10 cellular contexts compared by ENCODE assay signal in the genomic region with DNA sequence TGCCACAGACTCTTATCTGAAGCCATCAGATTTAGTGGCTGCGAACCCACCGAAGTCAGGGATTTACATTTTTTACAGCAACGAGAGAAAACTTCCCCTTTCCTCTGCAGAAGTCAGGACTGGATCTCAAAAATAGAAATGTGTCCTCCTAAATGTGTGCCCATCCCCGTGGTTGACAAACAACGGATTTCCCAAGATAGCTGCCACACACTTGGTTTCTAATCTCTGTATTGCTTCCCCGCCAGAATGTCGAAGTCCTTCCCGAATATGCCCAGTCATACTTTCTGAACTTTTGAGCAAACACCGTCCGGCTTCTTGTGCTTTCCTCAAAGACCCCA. TPM values are rescaled to one million over a fixed set of nuclear protein-coding genes. Genes with fewer than 3 reads are reported as not detected.
DNase-seq lines count a peak whose midpoint lies in the region; ATAC-seq and TF ChIP-seq lines count a peak whose summit lies in the region.
"Had no signal": no experiment of that assay in that cellular context is flagged by ENCODE, and none has a peak within 500 bp of the region (broad histone marks: within the 10 kb centered on the region; RNA-seq: fewer than 3 reads in every experiment).

No MANE protein-coding gene starts in this region.

- peaks cover 18 to 40% (median 33%) of the 10 kb centered on the region in 5 donors for H3K27me3 ChIP-seq in subcutaneous abdominal adipose tissue (ENCODE audit: control insufficient read depth in 5 of 5, insufficient read depth in 4 of 5, low read length in 5 of 5)

- H3K9me3 ChIP-seq in subcutaneous abdominal adipose tissue (ENCODE audit: control insufficient read depth in 5 of 5, low read length in 5 of 5): no peaks in the 10 kb centered on the region

- POLR2A ChIA-PET in activated CD8-positive, alpha-beta T cell treated with anti-CD3 and anti-CD28 coated beads for 36 hours (lab: Charles Lee): no interaction called here
- POLR2A ChIA-PET in activated CD8-positive, alpha-beta T cell treated with anti-CD3 and anti-CD28 coated beads, Interleukin-2, amount 10 ng/mL, durations not matched to agents 7 days and 5 days (lab: Charles Lee): no interaction called here
- POLR2A ChIA-PET in T-cell (lab: Charles Lee): no interaction called here

- no peak for ATAC-seq in activated CD8-positive, alpha-beta T cell treated with anti-CD3 and anti-CD28 coated beads for 36 hours
- ATAC-seq in activated CD8-positive, alpha-beta T cell treated with anti-CD3 and anti-CD28 coated beads, Interleukin-2, amount 10 ng/mL, durations not matched to agents 7 days and 5 days: no peak
- ATAC-seq in T-cell (replicated peaks in 1 of 4) (no peak), HG03139 (IDR thresholded peaks at IDR 0.05; ENCODE audit: unreplicated experiment) (no peak)

- DNase-seq in activated CD8-positive, alpha-beta T cell treated with anti-CD3 and anti-CD28 coated beads for 36 hours: no peak
- no peak for DNase-seq in activated CD8-positive, alpha-beta T cell treated with anti-CD3 and anti-CD28 coated beads, Interleukin-2, amount 10 ng/mL, durations not matched to agents 7 days and 5 days
- no peak for DNase-seq in T-cell
- DNase-seq in hepatic stellate cell (ENCODE audit: low spot score): peak; percentile 11
- no peak for DNase-seq in stimulated activated CD4-positive, alpha-beta T cell treated with anti-CD3 and anti-CD28 coated beads, Interleukin-15, amount 100 ng/mL, for 24 hours
- DNase-seq in stimulated activated CD4-positive, alpha-beta T cell treated with anti-CD3 and anti-CD28 coated beads, Interleukin-12 subunit alpha, Interleukin-12 subunit beta, amount 100 ng/mL, for 4 hours: no peak

- H3K27ac ChIP-seq in subcutaneous abdominal adipose tissue (ENCODE audit: low read depth, low read length): no peak overlapping the region
- H3K27ac ChIP-seq: C4-2B, VCaP had no signal

- H3K27me3 Mint-ChIP-seq in activated CD8-positive, alpha-beta T cell treated with anti-CD3 and anti-CD28 coated beads for 36 hours: peaks cover 59% of the 10 kb centered on the region
- peaks cover 55% of the 10 kb centered on the region for H3K27me3 Mint-ChIP-seq in activated CD8-positive, alpha-beta T cell treated with anti-CD3 and anti-CD28 coated beads, Interleukin-2, amount 10 ng/mL, durations not matched to agents 7 days and 5 days (ENCODE audit: low read depth)
- peaks cover 66 to 71% of the 10 kb centered on the region in 2 donors for H3K27me3 Mint-ChIP-seq in T-cell

- intact Hi-C loops in activated CD8-positive, alpha-beta T cell treated with anti-CD3 and anti-CD28 coated beads for 36 hours (cut with micrococcal nuclease): no loop called here

- H3K4me3 Mint-ChIP-seq in activated CD8-positive, alpha-beta T cell treated with anti-CD3 and anti-CD28 coated beads for 36 hours: peak overlapping the region; percentile 64
- no peak overlapping the region for H3K4me3 Mint-ChIP-seq in activated CD8-positive, alpha-beta T cell treated with anti-CD3 and anti-CD28 coated beads, Interleukin-2, amount 10 ng/mL, durations not matched to agents 7 days and 5 days
- H3K4me3 Mint-ChIP-seq in T-cell: peak overlapping the region; percentile 25 to 70 (median 68)

- H3K4me3 ChIP-seq in subcutaneous abdominal adipose tissue (ENCODE audit: low read depth in 1 of 5, low read length in 5 of 5): peak overlapping the region in 3 of 5 donors; percentile 27 to 59 (median 34)

- H3K9ac ChIP-seq in subcutaneous abdominal adipose tissue (ENCODE audit: low read length in 5 of 5): no peak overlapping the region

- H3K4me1 Mint-ChIP-seq in activated CD8-positive, alpha-beta T cell treated with anti-CD3 and anti-CD28 coated beads for 36 hours (ENCODE audit: low read depth): peaks cover 12% of the 10 kb centered on the region
- H3K4me1 Mint-ChIP-seq in activated CD8-positive, alpha-beta T cell treated with anti-CD3 and anti-CD28 coated beads, Interleukin-2, amount 10 ng/mL, durations not matched to agents 7 days and 5 days (ENCODE audit: low read depth): peaks cover 10% of the 10 kb centered on the region
- peaks cover 12 to 24% (median 18%) of the 10 kb centered on the region in 3 donors for H3K4me1 Mint-ChIP-seq in T-cell

- H3K27ac Mint-ChIP-seq in activated CD8-positive, alpha-beta T cell treated with anti-CD3 and anti-CD28 coated beads for 36 hours: no peak overlapping the region
- H3K27ac Mint-ChIP-seq in activated CD8-positive, alpha-beta T cell treated with anti-CD3 and anti-CD28 coated beads, Interleukin-2, amount 10 ng/mL, durations not matched to agents 7 days and 5 days: no peak overlapping the region
- H3K27ac Mint-ChIP-seq in T-cell: no peak overlapping the region

- H3K36me3 Mint-ChIP-seq in activated CD8-positive, alpha-beta T cell treated with anti-CD3 and anti-CD28 coated beads for 36 hours (ENCODE audit: low read depth): no peaks in the 10 kb centered on the region
- H3K36me3 Mint-ChIP-seq in activated CD8-positive, alpha-beta T cell treated with anti-CD3 and anti-CD28 coated beads, Interleukin-2, amount 10 ng/mL, durations not matched to agents 7 days and 5 days (ENCODE audit: low read depth): no peaks in the 10 kb centered on the region
- H3K36me3 Mint-ChIP-seq in T-cell: no peaks in the 10 kb centered on the region

- no peaks in the 10 kb centered on the region for H3K36me3 ChIP-seq in subcutaneous abdominal adipose tissue (ENCODE audit: control insufficient read depth in 5 of 5, insufficient read depth in 5 of 5, low read length in 5 of 5)

- CTCF ChIA-PET in activated CD8-positive, alpha-beta T cell treated with anti-CD3 and anti-CD28 coated beads for 36 hours (lab: Charles Lee): no interaction called here
- CTCF ChIA-PET in activated CD8-positive, alpha-beta T cell treated with anti-CD3 and anti-CD28 coated beads, Interleukin-2, amount 10 ng/mL, durations not matched to agents 7 days and 5 days (lab: Charles Lee): no interaction called here
- CTCF ChIA-PET in T-cell (lab: Charles Lee): no interaction called here

- no peaks in the 10 kb centered on the region for H3K9me3 Mint-ChIP-seq in activated CD8-positive, alpha-beta T cell treated with anti-CD3 and anti-CD28 coated beads for 36 hours
- no peaks in the 10 kb centered on the region for H3K9me3 Mint-ChIP-seq in activated CD8-positive, alpha-beta T cell treated with anti-CD3 and anti-CD28 coated beads, Interleukin-2, amount 10 ng/mL, durations not matched to agents 7 days and 5 days (ENCODE audit: insufficient read depth)
- no peaks in the 10 kb centered on the region for H3K9me3 Mint-ChIP-seq in T-cell

- H3K4me1 ChIP-seq in subcutaneous abdominal adipose tissue (ENCODE audit: control insufficient read depth in 5 of 5, insufficient read depth in 5 of 5, low read length in 5 of 5): peaks cover 0 to 16% (median 14%) of the 10 kb centered on the region in 5 donors

- TF ChIP-seq CTCF in activated CD8-positive, alpha-beta T cell treated with anti-CD3 and anti-CD28 coated beads for 36 hours (IDR thresholded peaks at IDR 0.05): no peak

RNA-seq across cellular contexts. Expression of a gene that starts 0.8 kb away (rescaled TPM):
- total RNA-seq in activated CD8-positive, alpha-beta T cell treated with anti-CD3 and anti-CD28 coated beads for 36 hours: under 1 TPM; 0.07 to 0.54 TPM
- total RNA-seq in activated CD8-positive, alpha-beta T cell treated with anti-CD3 and anti-CD28 coated beads, Interleukin-2, amount 10 ng/mL, durations not matched to agents 7 days and 5 days: not detected
- 10 to 100 TPM in 2 of 5 donors, 1 to 10 TPM in 2, under 1 TPM in 1; 0.95 to 14.2 (median 9.3) TPM for total RNA-seq in T-cell
